ENCODE assay signal across 10 cellular contexts in the genomic region with DNA sequence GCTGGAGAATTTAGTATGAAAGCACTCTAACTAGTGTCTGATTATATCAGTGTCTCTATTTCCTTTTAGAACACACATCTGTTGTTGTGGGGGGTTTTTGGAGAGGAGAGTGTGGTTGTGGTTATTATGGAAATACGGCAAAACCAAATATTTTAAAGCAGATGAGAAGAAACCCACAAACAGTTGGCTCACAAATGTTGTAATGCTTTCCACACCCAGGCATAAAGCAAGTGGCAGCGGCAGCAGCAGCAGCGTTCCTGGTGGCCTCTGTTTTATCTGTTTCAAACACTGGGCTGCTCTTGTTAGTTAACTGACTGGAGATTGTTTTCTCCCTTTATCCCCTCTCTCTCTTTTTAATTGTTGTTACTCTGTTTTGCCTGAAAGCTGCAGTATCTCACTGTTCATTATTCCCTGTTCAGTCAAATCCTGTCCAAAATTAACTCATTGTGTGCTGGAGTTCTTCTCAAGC.
DNase-seq lines count a peak whose midpoint lies in the region; ATAC-seq, FAIRE-seq and TF ChIP-seq lines count a peak whose summit lies in the region.
"Had no signal": no experiment of that assay in that cellular context is flagged by ENCODE, and none has a peak within 500 bp of the region (broad histone marks: within the 10 kb centered on the region; RNA-seq: fewer than 3 reads in every experiment).

No MANE protein-coding gene starts in this region.

- H3K27ac ChIP-seq in adrenal gland, result peak overlapping the region in 3 of 5 donors; percentile 27 to 55 (median 30)
- H3K27ac ChIP-seq in mesenchymal stem cell (ENCODE audit: low read length, poor library complexity, severe bottlenecking), result no peak overlapping the region
- no peak overlapping the region for H3K27ac ChIP-seq in CD8-positive, alpha-beta T cell (ENCODE audit: low read depth, low read length)

- peaks cover 12% of the 10 kb centered on the region for H3K27me3 Mint-ChIP-seq in CD8-positive, alpha-beta T cell (ENCODE audit: low read depth)

- H3K9me3 ChIP-seq in adrenal gland (replicated peaks in 1 of 3) (no peaks in the 10 kb centered on the region), mesenchymal stem cell (ENCODE audit: control insufficient read depth, low read length) (no peaks in the 10 kb centered on the region)
- no peaks in the 10 kb centered on the region for H3K9me3 ChIP-seq in CD8-positive, alpha-beta T cell (ENCODE audit: low read length)
- H3K9me3 ChIP-seq: lower lobe of right lung had no signal

- peak overlapping the region; percentile 28 for H3K9ac ChIP-seq in mesenchymal stem cell (ENCODE audit: low read length)

- no peak overlapping the region for H3K4me3 Mint-ChIP-seq in CD8-positive, alpha-beta T cell
- H3K4me3 Mint-ChIP-seq: stimulated activated memory B cell treated with anti-CD40 and anti-IgM and Interleukin-4, amounts not matched to agents 10 μg/mL and 1 μg/mL and 100 μg/mL, for 72 hours had no signal

- H3K27me3 ChIP-seq in adrenal gland, result peaks cover 7% of the 10 kb centered on the region
- no peaks in the 10 kb centered on the region for H3K27me3 ChIP-seq in mesenchymal stem cell (ENCODE audit: control insufficient read depth in 1 of 2, insufficient read depth in 1 of 2, low read length in 2 of 2)
- H3K27me3 ChIP-seq in CD8-positive, alpha-beta T cell (ENCODE audit: insufficient read depth, low read length), result no peaks in the 10 kb centered on the region

- no peak overlapping the region for H4K91ac ChIP-seq in mesenchymal stem cell (ENCODE audit: low read length)

- H4K8ac ChIP-seq in mesenchymal stem cell (ENCODE audit: low read length), result no peak overlapping the region

- no peak overlapping the region for H3K27ac Mint-ChIP-seq in CD8-positive, alpha-beta T cell
- H3K27ac Mint-ChIP-seq: stimulated activated memory B cell treated with anti-CD40 and anti-IgM and Interleukin-4, amounts not matched to agents 10 μg/mL and 1 μg/mL and 100 μg/mL, for 72 hours had no signal

- H2BK120ac ChIP-seq in mesenchymal stem cell (ENCODE audit: low read depth, low read length), result no peak overlapping the region

- H3K4ac ChIP-seq in mesenchymal stem cell (ENCODE audit: low read depth in 1 of 2, low read length in 2 of 2), result no peak overlapping the region

- H3K18ac ChIP-seq in mesenchymal stem cell (ENCODE audit: low read depth in 1 of 2, low read length in 2 of 2), result peak overlapping the region in 1 of 2 experiments; percentile 9

- H3K36me3 ChIP-seq in adrenal gland (replicated peaks in 1 of 2) (no peaks in the 10 kb centered on the region), mesenchymal stem cell (ENCODE audit: control insufficient read depth in 1 of 2, insufficient read depth in 2 of 2, low read depth in 1 of 2, low read length in 2 of 2) (no peaks in the 10 kb centered on the region)
- no peaks in the 10 kb centered on the region for H3K36me3 ChIP-seq in CD8-positive, alpha-beta T cell (ENCODE audit: insufficient read depth, low read length)
- H3K36me3 ChIP-seq: lower lobe of right lung had no signal

- intact Hi-C loops in adrenal gland (cut with DNase I), result no loop called here
- intact Hi-C loops in CD8-positive, alpha-beta T cell (cut with DNase I, micrococcal nuclease), result no loop called here

- peaks cover 11% of the 10 kb centered on the region for H3K4me1 Mint-ChIP-seq in CD8-positive, alpha-beta T cell (ENCODE audit: low read depth)
- H3K4me1 Mint-ChIP-seq: stimulated activated memory B cell treated with anti-CD40 and anti-IgM and Interleukin-4, amounts not matched to agents 10 μg/mL and 1 μg/mL and 100 μg/mL, for 72 hours had no signal

- no peak overlapping the region for H3K4me2 ChIP-seq in mesenchymal stem cell (ENCODE audit: low read length, poor library complexity, severe bottlenecking)

- H2BK12ac ChIP-seq in mesenchymal stem cell (ENCODE audit: low read length in 2 of 2), result no peak overlapping the region

- CTCF ChIA-PET in CD8-positive, alpha-beta T cell (lab: Charles Lee), result interaction anchor here (1.4 kb wide), 1 partner anchor 10 kb away, joined by 3 read pairs; no protein-coding TSS in a partner anchor

- H2BK15ac ChIP-seq in mesenchymal stem cell (ENCODE audit: low read depth, poor library complexity, severe bottlenecking), result no peak overlapping the region

- no peak for FAIRE-seq in D721Med (lab: Jason Lieb, UNC)

- no peaks in the 10 kb centered on the region for H3K9me3 Mint-ChIP-seq in CD8-positive, alpha-beta T cell
- H3K9me3 Mint-ChIP-seq: stimulated activated memory B cell treated with anti-CD40 and anti-IgM and Interleukin-4, amounts not matched to agents 10 μg/mL and 1 μg/mL and 100 μg/mL, for 72 hours had no signal

- TF ChIP-seq CTCF in D721Med (IDR thresholded peaks at IDR 0.05; ENCODE audit: insufficient read depth, missing control alignments) (peak; percentile 21), adrenal gland (IDR thresholded peaks at IDR 0.05) (peak in 2 of 6 experiments; percentile 3 to 26)
- no peak for TF ChIP-seq CTCF in CD8-positive, alpha-beta T cell (IDR thresholded peaks at IDR 0.05)

- H3K79me1 ChIP-seq in mesenchymal stem cell (replicated peaks; ENCODE audit: low read length, poor library complexity, severe bottlenecking), result no peaks in the 10 kb centered on the region

- 30 to 53% (median 42%) methylated on average over 3 of the region's 3 CpGs for whole genome bisulfite sequencing in adrenal gland, 4 donors
- 0% methylated on average over 3 of the region's 3 CpGs for WGBS in mesenchymal stem cell

- POLR2A ChIA-PET in CD8-positive, alpha-beta T cell (lab: Charles Lee), result interaction anchor here (0.7 kb wide), 1 partner anchor 476 kb away, joined by 4 read pairs; no protein-coding TSS in a partner anchor

- no peak overlapping the region for H3K14ac ChIP-seq in mesenchymal stem cell (ENCODE audit: low read length in 2 of 2)

- DNase-seq in D721Med (ENCODE audit: insufficient read length, low spot score) (no peak), adrenal gland (no peak), mesenchymal stem cell (peak; percentile 76), DMS53 treated with DMSO at 0.1 percent for 48 hours (lab: John Stamatoyannopoulos, UW; ENCODE audit: unreplicated experiment) (no peak), NCI-H2196 (lab: John Stamatoyannopoulos, UW; ENCODE audit: unreplicated experiment) (no peak)
- no peak for DNase-seq in stimulated activated CD8-positive, alpha-beta memory T cell treated with anti-CD3 and anti-CD28 coated beads, Interleukin-4, amount 100 ng/mL, for 48 hours
- DNase-seq in CD8-positive, alpha-beta T cell, result no peak
- DNase-seq: lower lobe of right lung had no signal

- H3K4me3 ChIP-seq in adrenal gland, result no peak overlapping the region
- no peak overlapping the region for H3K4me3 ChIP-seq in mesenchymal stem cell (ENCODE audit: insufficient read depth in 1 of 2, low read depth in 1 of 2, low read length in 2 of 2)
- H3K4me3 ChIP-seq in CD8-positive, alpha-beta T cell (ENCODE audit: low read depth, low read length), result no peak overlapping the region
- H3K4me3 ChIP-seq: lower lobe of right lung had no signal

- H2AK5ac ChIP-seq in mesenchymal stem cell (ENCODE audit: low read length, severe bottlenecking), result no peak overlapping the region

- no peak overlapping the region for H2BK5ac ChIP-seq in mesenchymal stem cell (ENCODE audit: low read depth, low read length, poor library complexity, severe bottlenecking)

- no peak overlapping the region for H2AFZ ChIP-seq in mesenchymal stem cell (ENCODE audit: low read depth, low read length)

- H3K36me3 Mint-ChIP-seq in CD8-positive, alpha-beta T cell, result no peaks in the 10 kb centered on the region
- H3K36me3 Mint-ChIP-seq: stimulated activated memory B cell treated with anti-CD40 and anti-IgM and Interleukin-4, amounts not matched to agents 10 μg/mL and 1 μg/mL and 100 μg/mL, for 72 hours had no signal

- H3K23ac ChIP-seq in mesenchymal stem cell (ENCODE audit: low read length in 2 of 2), result no peak overlapping the region

- no peaks in the 10 kb centered on the region for H3K4me1 ChIP-seq in adrenal gland (replicated peaks in 1 of 2)
- H3K4me1 ChIP-seq in mesenchymal stem cell (ENCODE audit: control insufficient read depth, insufficient read depth, low read depth, low read length), result peaks cover 2% of the 10 kb centered on the region
- H3K4me1 ChIP-seq in CD8-positive, alpha-beta T cell (ENCODE audit: insufficient read depth, low read length), result peaks cover 8% of the 10 kb centered on the region
- H3K4me1 ChIP-seq: lower lobe of right lung had no signal

- no peak for TF ChIP-seq POLR2A in adrenal gland (IDR thresholded peaks at IDR 0.05)

- ATAC-seq in HG02884 (IDR thresholded peaks at IDR 0.05; ENCODE audit: unreplicated experiment), result peak; percentile 53
- no peak for ATAC-seq in CD8-positive, alpha-beta T cell
- ATAC-seq: lower lobe of right lung; stimulated activated memory B cell treated with anti-CD40 and anti-IgM and Interleukin-4, amounts not matched to agents 10 μg/mL and 1 μg/mL and 100 μg/mL, for 72 hours had no signal

Comparison
In these comparisons a context has a peak if more than half of its experiments do, and no peak if none do; other contexts are left out.
1. H3K27ac ChIP-seq: peak in adrenal gland (3 of 5); none in mesenchymal stem cell (single experiment) and CD8-positive, alpha-beta T cell (single experiment).